8 cellular contexts compared by ENCODE assay signal in the genomic region with DNA sequence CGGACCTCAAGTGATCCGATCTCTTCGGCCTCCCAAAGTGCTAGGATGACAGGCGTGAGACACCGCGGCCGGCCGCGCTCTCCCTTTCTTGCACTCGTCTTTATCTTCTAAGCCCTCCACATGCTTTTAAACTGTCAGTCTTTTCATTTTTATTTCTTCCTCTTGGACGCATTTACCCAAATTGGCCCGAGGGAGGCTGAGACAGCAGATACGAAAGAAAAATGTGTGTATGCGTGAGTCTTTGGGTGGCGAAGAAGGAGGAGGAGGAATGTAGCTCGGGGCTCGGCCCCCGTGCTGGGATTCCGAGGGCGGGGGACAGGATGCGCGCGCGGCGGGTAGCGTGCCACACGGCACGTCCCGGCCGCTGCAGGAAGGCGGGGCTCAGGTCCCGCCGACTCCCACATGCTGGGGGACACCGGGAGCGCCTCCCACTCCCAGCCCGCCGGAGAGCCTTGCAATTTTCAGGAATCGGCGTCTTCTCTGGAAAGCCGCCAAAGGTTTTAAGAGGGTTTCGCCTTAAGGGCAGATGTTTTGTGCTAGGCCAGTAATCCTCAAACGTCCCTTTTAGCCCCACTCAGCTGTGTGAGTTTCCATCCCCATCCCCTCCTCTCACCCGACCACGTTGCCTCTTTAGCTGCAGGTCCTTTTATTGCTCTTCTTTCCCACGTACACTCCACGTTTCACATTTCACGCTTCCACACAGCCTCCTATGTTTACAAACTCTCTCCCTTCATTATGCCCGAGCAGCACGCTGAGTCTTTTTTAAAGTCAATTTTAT. TPM values are rescaled to one million over a fixed set of nuclear protein-coding genes. Genes with fewer than 3 reads are reported as not detected.
A peak's percentile ranks its signal among the peaks of the same experiment; 100 is the strongest.
DNase-seq lines count a peak whose midpoint lies in the region; ATAC-seq, FAIRE-seq and TF ChIP-seq lines count a peak whose summit lies in the region.

No MANE protein-coding gene starts in this region.

- no peak overlapping the region for H3K9ac ChIP-seq in iPS-15b (ENCODE audit: low read depth, low read length)
- H3K9ac ChIP-seq in skeletal muscle satellite cell (ENCODE audit: low read depth, low read length) = peak overlapping the region; percentile 71

- FAIRE-seq in GM12892 (lab: Jason Lieb, UNC) (peak; percentile 94), TTC549 (lab: Jason Lieb, UNC) (peak; percentile 75)

- peak overlapping the region; percentile 93 to 99 (median 95) for H3K27ac Mint-ChIP-seq in brain

- DNase-seq in GM12892 (ENCODE audit: insufficient read length) = peak; percentile 65
- peak; percentile 69 for DNase-seq in NCI-H1436 treated with DMSO at 0.1 percent for 48 hours (lab: John Stamatoyannopoulos, UW)
- no peak for DNase-seq in NCI-H1694 treated with DMSO at 0.1 percent for 48 hours (lab: John Stamatoyannopoulos, UW)

- peak; percentile 96 for ATAC-seq in HG02642 (IDR thresholded peaks at IDR 0.05; ENCODE audit: poor library complexity, unreplicated experiment)

- peak in 1 of 2 experiments; percentile 25 for TF ChIP-seq CTCF in brain (conservative IDR thresholded peaks at IDR 0.05)

- H3K36me3 ChIP-seq in iPS-15b (ENCODE audit: control insufficient read depth, insufficient read depth, low read length) = no peaks in the 10 kb centered on the region
- H3K36me3 ChIP-seq in skeletal muscle satellite cell (ENCODE audit: insufficient read depth, low read length) = no peaks in the 10 kb centered on the region

- peaks cover 52% of the 10 kb centered on the region for H3K4me1 Mint-ChIP-seq in brain

- H3K4me3 ChIP-seq in iPS-15b (ENCODE audit: low read depth, low read length) (peak overlapping the region; percentile 63), skeletal muscle satellite cell (ENCODE audit: low read length) (peak overlapping the region; percentile 64)

- peaks cover 10% of the 10 kb centered on the region for H3K27me3 Mint-ChIP-seq in brain

- peaks cover 28% of the 10 kb centered on the region for H3K36me3 Mint-ChIP-seq in brain

- H3K4me1 ChIP-seq in iPS-15b (ENCODE audit: control insufficient read depth, insufficient read depth, low read length) (peaks cover 4% of the 10 kb centered on the region), skeletal muscle satellite cell (ENCODE audit: control insufficient read depth, insufficient read depth, low read length) (peaks cover 10% of the 10 kb centered on the region)

- H3K4me2 ChIP-seq in skeletal muscle satellite cell (ENCODE audit: low read length) = peak overlapping the region; percentile 86

- H3K27me3 ChIP-seq in iPS-15b (ENCODE audit: control insufficient read depth, insufficient read depth, low read length) (no peaks in the 10 kb centered on the region), skeletal muscle satellite cell (ENCODE audit: control insufficient read depth, insufficient read depth, low read length) (no peaks in the 10 kb centered on the region)

- H3K9me3 Mint-ChIP-seq in brain = peaks cover 6 to 33% (median 10%) of the 10 kb centered on the region in 5 experiments

- peak overlapping the region; percentile 80 to 88 (median 82) for H3K4me3 Mint-ChIP-seq in brain

- peak; percentile 35; the same call in 1 of the 2 replicates for TF ChIP-seq POLR2A in GM12892 (IDR thresholded peaks at IDR 0.05; ENCODE audit: low read depth, low read length)

- H3K9me3 ChIP-seq in iPS-15b (ENCODE audit: control insufficient read depth, insufficient read depth, low read length) = no peaks in the 10 kb centered on the region
- H3K9me3 ChIP-seq in skeletal muscle satellite cell (replicated peaks; ENCODE audit: low read length) = no peaks in the 10 kb centered on the region

RNA-seq across cellular contexts. Expression of gene SLC2A3, which starts 34.7 kb away (rescaled TPM):
- 39.2 TPM for polyA plus RNA-seq in GM12892 (2012; ENCODE audit: missing spikeins)
- polyA plus RNA-seq in brain (ENCODE audit: insufficient read depth, low read depth, low replicate concordance) = 19.7 TPM
- 80.2 and 126 TPM in 2 replicates for total RNA-seq in skeletal muscle satellite cell (2012; rRNA removed)
